Comparison of ENCODE assay signal across 14 cellular contexts in the genomic region with DNA sequence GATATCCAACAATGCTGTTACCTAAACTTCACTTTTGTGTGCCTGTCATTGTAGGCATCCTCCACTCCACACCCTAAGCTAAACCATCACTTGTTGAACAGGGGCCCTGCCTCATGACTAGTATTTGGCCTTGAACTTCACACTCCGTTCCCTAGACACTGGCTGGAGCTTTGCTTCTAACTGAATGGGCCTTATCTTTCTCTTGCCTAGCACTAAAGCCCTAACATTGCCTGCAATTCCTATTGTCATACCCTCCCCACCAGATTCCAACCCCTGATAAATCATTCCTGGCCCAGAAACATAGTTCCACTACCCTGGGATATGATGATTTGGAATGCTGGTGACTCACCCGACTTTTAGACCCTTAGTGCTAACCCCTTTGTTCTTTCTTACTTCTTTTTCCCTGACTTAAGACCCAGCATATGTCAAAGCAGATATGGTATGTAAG. TPM values are rescaled to one million over a fixed set of nuclear protein-coding genes. Genes with fewer than 3 reads are reported as not detected.
DNase-seq lines count a peak whose midpoint lies in the region; ATAC-seq and TF ChIP-seq lines count a peak whose summit lies in the region.
"Had no signal": no experiment of that assay in that cellular context is flagged by ENCODE, and none has a peak within 500 bp of the region (broad histone marks: within the 10 kb centered on the region; RNA-seq: fewer than 3 reads in every experiment).

No MANE protein-coding gene starts in this region.

- CTCF ChIA-PET in activated CD4-positive, alpha-beta T cell treated with anti-CD3 and anti-CD28 coated beads for 36 hours (lab: Charles Lee), result no interaction called here

- peaks cover 34% of the 10 kb centered on the region for H3K4me1 Mint-ChIP-seq in brain
- peaks cover under 1% of the 10 kb centered on the region for H3K4me1 Mint-ChIP-seq in activated T-helper 1 cell treated with anti-CD3 and anti-CD28 coated beads, Interleukin-12 subunit alpha, Interleukin-12 subunit beta, Interleukin-2, Interleukin-4 antibody, amounts not matched to agents 30 ng/mL and 10 ng/mL and 1 ng/mL, durations not matched to agents 14 hours and 24 hours and 36 hours (ENCODE audit: low read depth)
- peaks cover under 1% of the 10 kb centered on the region for H3K4me1 Mint-ChIP-seq in activated CD4-positive, alpha-beta T cell treated with anti-CD3 and anti-CD28 coated beads for 36 hours

- peaks cover 0 to 9% (median 0%) of the 10 kb centered on the region in 5 experiments for H3K9me3 Mint-ChIP-seq in brain
- H3K9me3 Mint-ChIP-seq in activated T-helper 1 cell treated with anti-CD3 and anti-CD28 coated beads, Interleukin-12 subunit alpha, Interleukin-12 subunit beta, Interleukin-2, Interleukin-4 antibody, amounts not matched to agents 30 ng/mL and 10 ng/mL and 1 ng/mL, durations not matched to agents 14 hours and 24 hours and 36 hours, result no peaks in the 10 kb centered on the region
- H3K9me3 Mint-ChIP-seq in activated CD4-positive, alpha-beta T cell treated with anti-CD3 and anti-CD28 coated beads for 36 hours (ENCODE audit: low read depth), result no peaks in the 10 kb centered on the region
- H3K9me3 Mint-ChIP-seq: T-helper 1 cell treated with Interleukin-12 subunit alpha and Interleukin-12 subunit beta and Interleukin-4 antibody, amounts not matched to agents 30 μg/mL and 1 μg/mL, for 36 hours had no signal

- intact Hi-C loops in activated T-helper 1 cell treated with anti-CD3 and anti-CD28 coated beads, Interleukin-12 subunit alpha, Interleukin-12 subunit beta, Interleukin-2, Interleukin-4 antibody, amounts not matched to agents 30 ng/mL and 10 ng/mL and 1 ng/mL, durations not matched to agents 14 hours and 24 hours and 36 hours (cut with micrococcal nuclease), result no loop called here
- intact Hi-C loops in activated CD4-positive, alpha-beta T cell treated with anti-CD3 and anti-CD28 coated beads for 36 hours (cut with DNase I, micrococcal nuclease), result loop anchor here in 1 of 2 experiments (5.0 kb wide), 1 partner anchor 324 kb away; no protein-coding TSS in a partner anchor

- H3K36me3 Mint-ChIP-seq in brain, result no peaks in the 10 kb centered on the region
- no peaks in the 10 kb centered on the region for H3K36me3 Mint-ChIP-seq in activated T-helper 1 cell treated with anti-CD3 and anti-CD28 coated beads, Interleukin-12 subunit alpha, Interleukin-12 subunit beta, Interleukin-2, Interleukin-4 antibody, amounts not matched to agents 30 ng/mL and 10 ng/mL and 1 ng/mL, durations not matched to agents 14 hours and 24 hours and 36 hours (ENCODE audit: low read depth)
- no peaks in the 10 kb centered on the region for H3K36me3 Mint-ChIP-seq in activated CD4-positive, alpha-beta T cell treated with anti-CD3 and anti-CD28 coated beads for 36 hours (ENCODE audit: low read depth)

- H3K27me3 ChIP-seq in ACC112 (ENCODE audit: insufficient read depth, low read length), result no peaks in the 10 kb centered on the region
- H3K27me3 ChIP-seq in KMS-11 (ENCODE audit: insufficient read depth, low read depth), result no peaks in the 10 kb centered on the region
- H3K27me3 ChIP-seq: breast epithelium had no signal

- H3K9me3 ChIP-seq in mesodermal cell (ENCODE audit: control insufficient read depth, low read length), result no peaks in the 10 kb centered on the region
- H3K9me3 ChIP-seq: breast epithelium, left ventricle myocardium inferior had no signal

- peak overlapping the region; percentile 23; the same call in 1 of the 2 replicates for H3K4me2 ChIP-seq in KMS-11
- H3K4me2 ChIP-seq: PC-9 had no signal

- H3K27me3 Mint-ChIP-seq in brain, result peaks cover 7% of the 10 kb centered on the region
- H3K27me3 Mint-ChIP-seq in activated T-helper 1 cell treated with anti-CD3 and anti-CD28 coated beads, Interleukin-12 subunit alpha, Interleukin-12 subunit beta, Interleukin-2, Interleukin-4 antibody, amounts not matched to agents 30 ng/mL and 10 ng/mL and 1 ng/mL, durations not matched to agents 14 hours and 24 hours and 36 hours (ENCODE audit: insufficient read depth), result peaks cover 2% of the 10 kb centered on the region
- no peaks in the 10 kb centered on the region for H3K27me3 Mint-ChIP-seq in activated CD4-positive, alpha-beta T cell treated with anti-CD3 and anti-CD28 coated beads for 36 hours

- peak overlapping the region; percentile 54 for H3K27ac ChIP-seq in ACC112 (ENCODE audit: low read depth, low read length)
- H3K27ac ChIP-seq in KMS-11, result no peak overlapping the region
- H3K27ac ChIP-seq in mesodermal cell (ENCODE audit: low read depth, low read length, severe bottlenecking), result peak overlapping the region; percentile 90
- H3K27ac ChIP-seq: breast epithelium, left ventricle myocardium inferior, PC-9 had no signal

- peak overlapping the region in 4 of 5 experiments; percentile 21 to 75 (median 53) for H3K27ac Mint-ChIP-seq in brain
- no peak overlapping the region for H3K27ac Mint-ChIP-seq in activated T-helper 1 cell treated with anti-CD3 and anti-CD28 coated beads, Interleukin-12 subunit alpha, Interleukin-12 subunit beta, Interleukin-2, Interleukin-4 antibody, amounts not matched to agents 30 ng/mL and 10 ng/mL and 1 ng/mL, durations not matched to agents 14 hours and 24 hours and 36 hours
- no peak overlapping the region for H3K27ac Mint-ChIP-seq in activated CD4-positive, alpha-beta T cell treated with anti-CD3 and anti-CD28 coated beads for 36 hours
- H3K27ac Mint-ChIP-seq: T-helper 1 cell treated with Interleukin-12 subunit alpha and Interleukin-12 subunit beta and Interleukin-4 antibody, amounts not matched to agents 30 μg/mL and 1 μg/mL, for 36 hours had no signal

- H3K36me3 ChIP-seq in ACC112 (ENCODE audit: insufficient read depth, low read length), result no peaks in the 10 kb centered on the region
- H3K36me3 ChIP-seq in KMS-11 (ENCODE audit: insufficient read depth), result no peaks in the 10 kb centered on the region
- no peaks in the 10 kb centered on the region for H3K36me3 ChIP-seq in mesodermal cell (ENCODE audit: control insufficient read depth, insufficient read depth, low read length)
- H3K36me3 ChIP-seq: breast epithelium, left ventricle myocardium inferior had no signal

- no peak overlapping the region for H3K9ac ChIP-seq in KMS-11

- WGBS in mesodermal cell (ENCODE audit: insufficient coverage in 2 of 2), 2 experiments, result 57 to 73% methylated on average over 1 of the region's 2 CpGs

- no peaks in the 10 kb centered on the region for H3K79me2 ChIP-seq in ACC112 (ENCODE audit: control insufficient read depth, insufficient read depth, low read length, unreplicated experiment)
- H3K79me2 ChIP-seq in KMS-11 (ENCODE audit: insufficient read depth, low read depth), result no peaks in the 10 kb centered on the region

- H3K4me1 ChIP-seq in ACC112 (ENCODE audit: control insufficient read depth, insufficient read depth, low read length, unreplicated experiment) (peaks cover 14% of the 10 kb centered on the region), KMS-11 (ENCODE audit: low read depth, poor library complexity, severe bottlenecking) (peaks cover 71% of the 10 kb centered on the region), mesodermal cell (ENCODE audit: control insufficient read depth, insufficient read depth, low read length, poor library complexity, severe bottlenecking) (peaks cover 11% of the 10 kb centered on the region)
- H3K4me1 ChIP-seq: breast epithelium, left ventricle myocardium inferior had no signal

- H3K4me3 ChIP-seq in ACC112 (ENCODE audit: low read depth, low read length), result no peak overlapping the region
- no peak overlapping the region for H3K4me3 ChIP-seq in KMS-11 (IDR thresholded peaks at IDR 0.05; ENCODE audit: insufficient read depth, low read depth, low read length)
- H3K4me3 ChIP-seq in mesodermal cell (ENCODE audit: extremely low read depth, insufficient read depth, low read length, poor library complexity, severe bottlenecking), result no peak overlapping the region
- H3K4me3 ChIP-seq: breast epithelium, left ventricle myocardium inferior, PC-9 had no signal

- TF ChIP-seq CTCF in KMS-11 (conservative IDR thresholded peaks at IDR 0.05; ENCODE audit: low read depth, low read length), result no peak
- TF ChIP-seq CTCF in brain (conservative IDR thresholded peaks at IDR 0.05), result no peak

- no peak for ATAC-seq in activated CD4-positive, alpha-beta T cell treated with anti-CD3 and anti-CD28 coated beads for 36 hours

- no peak overlapping the region for H2AFZ ChIP-seq in ACC112 (ENCODE audit: low read length, unreplicated experiment)
- H2AFZ ChIP-seq in KMS-11 (ENCODE audit: low read depth), result no peak overlapping the region
- H2AFZ ChIP-seq: PC-9 had no signal

- no peak overlapping the region for H3K4me3 Mint-ChIP-seq in brain
- no peak overlapping the region for H3K4me3 Mint-ChIP-seq in activated T-helper 1 cell treated with anti-CD3 and anti-CD28 coated beads, Interleukin-12 subunit alpha, Interleukin-12 subunit beta, Interleukin-2, Interleukin-4 antibody, amounts not matched to agents 30 ng/mL and 10 ng/mL and 1 ng/mL, durations not matched to agents 14 hours and 24 hours and 36 hours
- H3K4me3 Mint-ChIP-seq in activated CD4-positive, alpha-beta T cell treated with anti-CD3 and anti-CD28 coated beads for 36 hours, result no peak overlapping the region
- H3K4me3 Mint-ChIP-seq: T-helper 1 cell treated with Interleukin-12 subunit alpha and Interleukin-12 subunit beta and Interleukin-4 antibody, amounts not matched to agents 30 μg/mL and 1 μg/mL, for 36 hours had no signal

- DNase-seq in activated T-helper 1 cell treated with anti-CD3 and anti-CD28 coated beads, Interleukin-12 subunit alpha, Interleukin-12 subunit beta, Interleukin-2, Interleukin-4 antibody, amounts not matched to agents 30 ng/mL and 10 ng/mL and 1 ng/mL, durations not matched to agents 14 hours and 24 hours and 36 hours (ENCODE audit: low spot score), result no peak
- no peak for DNase-seq in CD1c-positive myeloid dendritic cell (ENCODE audit: extremely low spot score)
- no peak for DNase-seq in cerebellar nuclear complex (lab: John Stamatoyannopoulos, UW)
- no peak for DNase-seq in activated CD4-positive, alpha-beta T cell treated with anti-CD3 and anti-CD28 coated beads for 36 hours
- DNase-seq: activated gamma-delta T cell treated with Interleukin-2 at 50 U/mL for 16 hours; left ventricle myocardium inferior; stimulated activated CD4-positive, alpha-beta T cell treated with anti-CD3 and anti-CD28 coated beads, Interleukin-12 subunit alpha, Interleukin-12 subunit beta, amount 100 ng/mL, for 4 hours had no signal

- POLR2A ChIA-PET in activated CD4-positive, alpha-beta T cell treated with anti-CD3 and anti-CD28 coated beads for 36 hours (lab: Charles Lee), result no interaction called here

- H4K20me1 ChIP-seq in KMS-11 (ENCODE audit: insufficient read depth), result no peaks in the 10 kb centered on the region

RNA-seq across cellular contexts. Expression of a gene that starts 24.2 kb away (rescaled TPM):
- polyA plus RNA-seq in brain (ENCODE audit: insufficient read depth, low read depth, low replicate concordance), result 2.7 TPM
- 1.6 TPM for polyA plus RNA-seq in mesodermal cell (2013, experiment 1 of 2)
- 1.7 TPM for polyA plus RNA-seq in mesodermal cell (2013, experiment 2 of 2)
- total RNA-seq in activated T-helper 1 cell treated with anti-CD3 and anti-CD28 coated beads, Interleukin-12 subunit alpha, Interleukin-12 subunit beta, Interleukin-2, Interleukin-4 antibody, amounts not matched to agents 30 ng/mL and 10 ng/mL and 1 ng/mL, durations not matched to agents 14 hours and 24 hours and 36 hours, result 0.03 TPM in 1 of 2 replicates, not detected in the other
- total RNA-seq in activated CD4-positive, alpha-beta T cell treated with anti-CD3 and anti-CD28 coated beads for 36 hours, result under 1 TPM in 1 of 2 experiments, not detected in 1; 0.07 TPM

Comparison
In these comparisons a context has a peak if more than half of its experiments do, and no peak if none do; other contexts are left out.
1. H3K27ac Mint-ChIP-seq: peak in brain (4 of 5); none in activated T-helper 1 cell treated with anti-CD3 and anti-CD28 coated beads, Interleukin-12 subunit alpha, Interleukin-12 subunit beta, Interleukin-2, Interleukin-4 antibody, amounts not matched to agents 30 ng/mL and 10 ng/mL and 1 ng/mL, durations not matched to agents 14 hours and 24 hours and 36 hours (single experiment) and activated CD4-positive, alpha-beta T cell treated with anti-CD3 and anti-CD28 coated beads for 36 hours (single experiment).